Comparison of ENCODE assay signal across 1 cellular context in the genomic region with DNA sequence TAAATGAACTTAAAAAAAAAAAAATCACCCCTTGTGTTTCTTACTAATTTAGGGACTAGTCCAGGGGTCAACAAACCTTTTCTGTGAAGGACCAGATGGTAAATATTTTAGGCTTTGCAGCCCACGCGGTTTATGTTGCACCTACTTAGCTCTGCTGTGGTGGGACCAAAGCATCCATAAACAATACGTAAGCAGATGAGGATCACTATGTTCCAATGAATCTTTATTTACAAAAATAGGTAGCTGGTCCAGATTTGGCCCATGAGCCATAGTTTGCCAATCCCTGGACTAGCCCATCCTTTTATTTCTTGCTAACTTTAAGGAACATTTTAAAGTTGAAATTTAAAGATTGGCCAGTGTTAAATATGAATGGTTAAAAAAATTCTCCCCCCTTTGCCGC.
TF ChIP-seq lines count a peak whose summit lies in the region.

No MANE protein-coding gene starts in this region.

TF ChIP-seq in endothelial cell of umbilical vein, 7 proteins besides CTCF, POLR2A, EP300 and RAD21:
- TF ChIP-seq POLR2AphosphoS5 (IDR thresholded peaks at IDR 0.05; ENCODE audit: insufficient read depth, low read depth, low read length), result no peak
TF ChIP-seq in endothelial cell of umbilical vein: peak in this region for 0.
